ENCODE assay signal across 18 cellular contexts in genomic region chr4:126558596-126558995, GRCh38.
"Had no signal": no experiment of that assay in that cellular context is flagged by ENCODE, and none has a peak within 500 bp of the region (broad histone marks: within the 10 kb centered on the region; RNA-seq: fewer than 3 reads in every experiment).

No MANE protein-coding gene starts in this region.

- H3K27ac ChIP-seq: esophagus squamous epithelium, gastroesophageal sphincter, hepatocyte, left ventricle myocardium inferior, lower lobe of right lung, ovary, stomach, thoracic aorta, transverse colon had no signal

- H3K79me2 ChIP-seq: hepatocyte had no signal

- H3K4me3 ChIP-seq: esophagus squamous epithelium, gastroesophageal sphincter, hepatocyte, left ventricle myocardium inferior, lower lobe of right lung, ovary, stomach, thoracic aorta, transverse colon had no signal

- H3K36me3 ChIP-seq: esophagus squamous epithelium, gastroesophageal sphincter, left ventricle myocardium inferior, lower lobe of right lung, ovary, stomach, thoracic aorta, transverse colon had no signal

- H2AFZ ChIP-seq: hepatocyte had no signal

- ATAC-seq: gastroesophageal sphincter, left cardiac atrium, lower lobe of right lung, natural killer cell, right cardiac atrium had no signal

- DNase-seq: dermis blood vessel endothelial cell; esophagus squamous epithelium; kidney; left cardiac atrium; left ventricle myocardium inferior; lower lobe of right lung; natural killer cell; ovary; right cardiac atrium; small intestine; stimulated activated CD4-positive, alpha-beta T cell treated with anti-CD3 and anti-CD28 coated beads, Interleukin-12 subunit alpha, Interleukin-12 subunit beta, amount 100 ng/mL, for 4 hours; stimulated activated naive CD4-positive, alpha-beta T cell; stomach; substantia nigra; transverse colon had no signal

- H3K27me3 ChIP-seq: esophagus squamous epithelium, gastroesophageal sphincter, hepatocyte, ovary, stomach, transverse colon had no signal

- H3K9me3 ChIP-seq: esophagus squamous epithelium, lower lobe of right lung, ovary, thoracic aorta, transverse colon had no signal

- H3K4me1 ChIP-seq: esophagus squamous epithelium, gastroesophageal sphincter, left ventricle myocardium inferior, lower lobe of right lung, stomach, transverse colon had no signal

- H3K4me2 ChIP-seq: hepatocyte had no signal
